ENCODE assay signal across 8 cellular contexts in the genomic region with DNA sequence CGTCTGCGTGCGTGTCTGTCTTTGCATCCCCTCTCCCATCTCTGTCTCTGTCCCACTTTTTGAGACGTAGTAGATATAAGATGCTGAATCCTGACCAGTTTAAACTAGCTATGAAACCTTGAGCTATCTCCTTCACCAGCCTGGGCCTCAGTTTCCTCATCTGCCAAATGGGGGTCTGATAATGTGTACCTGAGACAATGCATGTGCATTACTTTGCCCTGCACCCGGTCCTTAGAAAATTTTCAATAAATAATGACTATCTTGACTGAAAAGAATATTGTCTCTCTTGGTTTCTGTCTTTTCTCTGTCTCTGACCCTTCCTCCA. TPM values are rescaled to one million over a fixed set of nuclear protein-coding genes. Genes with fewer than 3 reads are reported as not detected.
DNase-seq lines count a peak whose midpoint lies in the region; ATAC-seq, FAIRE-seq and TF ChIP-seq lines count a peak whose summit lies in the region.

No MANE protein-coding gene starts in this region.

- H3K27ac ChIP-seq in ACC112 (ENCODE audit: low read depth, low read length) (no peak overlapping the region), KMS-11 (peak overlapping the region; percentile 87)

- no peaks in the 10 kb centered on the region for H3K4me1 ChIP-seq in ACC112 (ENCODE audit: control insufficient read depth, insufficient read depth, low read length, unreplicated experiment)
- H3K4me1 ChIP-seq in KMS-11 (ENCODE audit: low read depth, poor library complexity, severe bottlenecking): peaks cover 3% of the 10 kb centered on the region

- peak overlapping the region; percentile 45 for H2AFZ ChIP-seq in ACC112 (ENCODE audit: low read length, unreplicated experiment)
- H2AFZ ChIP-seq in KMS-11 (ENCODE audit: low read depth): peak overlapping the region; percentile 70

- H4K20me1 ChIP-seq in KMS-11 (ENCODE audit: insufficient read depth): no peaks in the 10 kb centered on the region

- H3K36me3 ChIP-seq in ACC112 (ENCODE audit: insufficient read depth, low read length): no peaks in the 10 kb centered on the region
- no peaks in the 10 kb centered on the region for H3K36me3 ChIP-seq in KMS-11 (ENCODE audit: insufficient read depth)

- ATAC-seq in naive B cell (ENCODE audit: low read depth in 2 of 2): no peak

- no peaks in the 10 kb centered on the region for H3K27me3 Mint-ChIP-seq in naive B cell

- H3K4me3 ChIP-seq in ACC112 (ENCODE audit: low read depth, low read length) (peak overlapping the region; percentile 93), KMS-11 (IDR thresholded peaks at IDR 0.05; ENCODE audit: insufficient read depth, low read depth, low read length) (no peak overlapping the region), choroid plexus epithelial cell (ENCODE audit: low read depth, low read length) (peak overlapping the region; percentile 76)

- no peaks in the 10 kb centered on the region for H3K36me3 Mint-ChIP-seq in naive B cell

- H3K4me1 Mint-ChIP-seq in naive B cell: peaks cover 4 to 11% (median 10%) of the 10 kb centered on the region in 3 donors

- no peak for TF ChIP-seq CTCF in KMS-11 (conservative IDR thresholded peaks at IDR 0.05; ENCODE audit: low read depth, low read length)
- TF ChIP-seq CTCF in choroid plexus epithelial cell (conservative IDR thresholded peaks at IDR 0.05; ENCODE audit: low read depth, low read length): no peak

- H3K79me2 ChIP-seq in ACC112 (ENCODE audit: control insufficient read depth, insufficient read depth, low read length, unreplicated experiment) (peaks cover 8% of the 10 kb centered on the region), KMS-11 (ENCODE audit: insufficient read depth, low read depth) (no peaks in the 10 kb centered on the region)

- H3K4me2 ChIP-seq in KMS-11: peak overlapping the region; percentile 86

- no peaks in the 10 kb centered on the region for H3K9me3 Mint-ChIP-seq in naive B cell

- no peak for FAIRE-seq in RCC 7860 (lab: Jason Lieb, UNC)

- DNase-seq in choroid plexus epithelial cell (ENCODE audit: low read depth) (no peak), naive B cell (no peak), NCI-H510A (lab: John Stamatoyannopoulos, UW) (no peak), NCI-H748 treated with DMSO at 0.1 percent for 48 hours (lab: John Stamatoyannopoulos, UW) (no peak), DMS79 treated with DMSO at 0.1 percent for 48 hours (lab: John Stamatoyannopoulos, UW) (no peak), RCC 7860 (ENCODE audit: low spot score) (no peak)

- H3K27ac Mint-ChIP-seq in naive B cell: peak overlapping the region in 5 of 6 donors; percentile 58 to 95 (median 88)

- H3K27me3 ChIP-seq in ACC112 (ENCODE audit: insufficient read depth, low read length) (no peaks in the 10 kb centered on the region), KMS-11 (ENCODE audit: insufficient read depth, low read depth) (no peaks in the 10 kb centered on the region)

- peak overlapping the region; percentile 82 to 96 (median 91) for H3K4me3 Mint-ChIP-seq in naive B cell

- H3K9ac ChIP-seq in KMS-11: peak overlapping the region; percentile 63; the same call in 1 of the 2 replicates

RNA-seq across cellular contexts. Expression of a gene that starts 0.6 kb away (rescaled TPM):
- 1 to 10 TPM in 5 of 6 donors, not detected in 1; 1.2 to 3.8 (median 2.2) TPM for polyA plus RNA-seq in naive B cell (ENCODE audit: low read depth in 6 of 6)

RNA-seq across cellular contexts. Expression of a gene that starts 12.4 kb away (rescaled TPM):
- 10 to 100 TPM; 10.9 to 24.0 (median 14.5) TPM for polyA plus RNA-seq in naive B cell (ENCODE audit: low read depth in 6 of 6)

RNA-seq across cellular contexts. Expression of a gene that starts 46.0 kb away (rescaled TPM):
- polyA plus RNA-seq in naive B cell (ENCODE audit: low read depth in 6 of 6): not detected
